ENCODE assay signal across 8 cellular contexts in genomic region chr1:150629115-150629928, GRCh38. TPM values are rescaled to one million over a fixed set of nuclear protein-coding genes. Genes with fewer than 3 reads are reported as not detected.
A peak's percentile ranks its signal among the peaks of the same experiment; 100 is the strongest.
DNase-seq lines count a peak whose midpoint lies in the region; ATAC-seq and TF ChIP-seq lines count a peak whose summit lies in the region.

A gene with protein sequence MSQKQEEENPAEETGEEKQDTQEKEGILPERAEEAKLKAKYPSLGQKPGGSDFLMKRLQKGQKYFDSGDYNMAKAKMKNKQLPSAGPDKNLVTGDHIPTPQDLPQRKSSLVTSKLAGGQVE (minus strand): TSS chr1:150629612. CDS start chr1:150629470, 142 bp downstream.

- peaks cover 23% of the 10 kb centered on the region for H3K4me1 ChIP-seq in KMS-11 (ENCODE audit: low read depth, poor library complexity, severe bottlenecking)
- H3K4me1 ChIP-seq in Panc1 (ENCODE audit: control insufficient read depth, insufficient read depth, low read length) = peaks cover 8% of the 10 kb centered on the region
- H3K4me1 ChIP-seq in mucosa of stomach (ENCODE audit: control insufficient read depth, insufficient read depth, low read length) = peaks cover 11% of the 10 kb centered on the region

- peaks cover 29% of the 10 kb centered on the region for H3K4me1 Mint-ChIP-seq in activated T-cell treated with anti-CD3 and anti-CD28 coated beads, Interleukin-2, amount 50 U/mL, for 4 hours (ENCODE audit: low read depth)

- in situ Hi-C loops in Panc1 (cut with HindIII; ENCODE audit: low pct_unique_long_range_greater_than_20kb, low sequenced_read_pairs) = no loop called here

- no TSS peak for BruUV-seq in Panc1 (replicated peaks; lab: Mats Ljungman, UMichigan)

- DNase-seq in DMS79 treated with DMSO at 0.1 percent for 48 hours (lab: John Stamatoyannopoulos, UW) (peak; percentile 98), Panc1 (ENCODE audit: low read depth, low spot score) (peak; percentile 98)
- peak; percentile 92 for DNase-seq in activated T-cell treated with anti-CD3 and anti-CD28 coated beads, Interleukin-2, amount 50 U/mL, for 4 hours
- peak; percentile 84 to 86 for DNase-seq in stimulated activated CD8-positive, alpha-beta memory T cell treated with anti-CD3 and anti-CD28 coated beads, Interleukin-7, amount 100 ng/mL, for 1 hour (ENCODE audit: low read depth in 2 of 2)

- intact Hi-C loops in Panc1 (cut with micrococcal nuclease; ENCODE audit: unreplicated experiment) = no loop called here

- H4K20me1 ChIP-seq in KMS-11 (ENCODE audit: insufficient read depth) = peaks cover 3% of the 10 kb centered on the region; the same call in 1 of the 2 replicates

- H3K36me3 ChIP-seq in KMS-11 (ENCODE audit: insufficient read depth) (peaks cover 18% of the 10 kb centered on the region; the same call in 1 of the 2 replicates), Panc1 (ENCODE audit: control insufficient read depth, insufficient read depth, low read length) (peaks cover 31% of the 10 kb centered on the region), mucosa of stomach (ENCODE audit: control insufficient read depth, insufficient read depth, low read length) (no peaks in the 10 kb centered on the region)

- peak within 1 kb of the TSS; percentile 84 for H3K4me2 ChIP-seq in KMS-11

- CTCF ChIA-PET in Panc1 (lab: Charles Lee) = interaction anchor here (0.5 to 1.0 kb wide), 6 partner anchors 69 to 467 kb away, joined by 3 to 10 read pairs (median 3); no protein-coding TSS in a partner anchor

- peak; percentile 92 for ATAC-seq in GM21786 (IDR thresholded peaks at IDR 0.05; ENCODE audit: unreplicated experiment)
- ATAC-seq in Panc1 = peak; percentile 97
- peak; percentile 91 to 94 for ATAC-seq in activated T-cell treated with anti-CD3 and anti-CD28 coated beads, Interleukin-2, amount 50 U/mL, for 4 hours
- ATAC-seq in esophagus mucosa = peak; percentile 93

- peak within 1 kb of the TSS; percentile 62 for H2AFZ ChIP-seq in KMS-11 (ENCODE audit: low read depth)

- H3K27ac ChIP-seq in KMS-11 (peak within 1 kb of the TSS; percentile 85), Panc1 (ENCODE audit: low read length) (peak within 1 kb of the TSS; percentile 97)

- H3K9me3 Mint-ChIP-seq in activated T-cell treated with anti-CD3 and anti-CD28 coated beads, Interleukin-2, amount 50 U/mL, for 4 hours = no peaks in the 10 kb centered on the region

- H3K4me3 ChIP-seq in KMS-11 (IDR thresholded peaks at IDR 0.05; ENCODE audit: insufficient read depth, low read depth, low read length) (peak within 1 kb of the TSS; percentile 99), Panc1 (ENCODE audit: low read depth in 2 of 2, low read length in 2 of 2) (peak within 1 kb of the TSS; percentile 60 to 96), mucosa of stomach (ENCODE audit: low read length) (peak within 1 kb of the TSS; percentile 70)

- no peaks in the 10 kb centered on the region for H3K27me3 ChIP-seq in KMS-11 (ENCODE audit: insufficient read depth, low read depth)
- H3K27me3 ChIP-seq in Panc1 (ENCODE audit: control insufficient read depth, insufficient read depth, low read length) = no peaks in the 10 kb centered on the region
- no peaks in the 10 kb centered on the region for H3K27me3 ChIP-seq in mucosa of stomach (ENCODE audit: control insufficient read depth, insufficient read depth, low read length)

- peak within 1 kb of the TSS; percentile 90 for H3K9ac ChIP-seq in KMS-11
- H3K9ac ChIP-seq in mucosa of stomach (ENCODE audit: low read length) = peak within 1 kb of the TSS; percentile 79

- no peaks in the 10 kb centered on the region for H3K9me3 ChIP-seq in Panc1 (ENCODE audit: control insufficient read depth, insufficient read depth, low read depth, low read length)
- H3K9me3 ChIP-seq in mucosa of stomach (ENCODE audit: control insufficient read depth, low read length) = no peaks in the 10 kb centered on the region

- peaks cover 42% of the 10 kb centered on the region for H3K79me2 ChIP-seq in KMS-11 (ENCODE audit: insufficient read depth, low read depth)

- TF ChIP-seq CTCF in KMS-11 (conservative IDR thresholded peaks at IDR 0.05; ENCODE audit: low read depth, low read length) (peak; percentile 19; the same call in 1 of the 2 replicates), Panc1 (IDR thresholded peaks at IDR 0.05) (no peak)

- H3K4me3 Mint-ChIP-seq in activated T-cell treated with anti-CD3 and anti-CD28 coated beads, Interleukin-2, amount 50 U/mL, for 4 hours = no peak within 1 kb of the TSS

- H3K27me3 Mint-ChIP-seq in activated T-cell treated with anti-CD3 and anti-CD28 coated beads, Interleukin-2, amount 50 U/mL, for 4 hours (ENCODE audit: low read depth) = no peaks in the 10 kb centered on the region

- peaks cover 27% of the 10 kb centered on the region for H3K36me3 Mint-ChIP-seq in activated T-cell treated with anti-CD3 and anti-CD28 coated beads, Interleukin-2, amount 50 U/mL, for 4 hours (ENCODE audit: insufficient read depth)

- POLR2A ChIA-PET in Panc1 (lab: Charles Lee) = interaction anchor here (0.5 to 1.5 kb wide), 5 partner anchors 16 to 77 kb away, joined by 4 to 10 read pairs (median 6); partner anchors contain the start of gene MCL1

RNA-seq across cellular contexts. Expression of the gene that starts here (rescaled TPM):
- 207 TPM for total RNA-seq in Panc1 (2021; ENCODE audit: unreplicated experiment)
- polyA plus RNA-seq in Panc1 (2012; ENCODE audit: insufficient read length) = 208 TPM
- 100 to 1,000 TPM; 221 to 224 (median 223) TPM for total RNA-seq in activated T-cell treated with anti-CD3 and anti-CD28 coated beads, Interleukin-2, amount 50 U/mL, for 4 hours
- total RNA-seq in esophagus mucosa = 329 TPM

Comparison
In these comparisons a context has a peak if more than half of its experiments do, and no peak if none do; other contexts are left out.
1. Peak in every context shown above with its lines: DNase-seq, ATAC-seq, H3K4me3 ChIP-seq and H3K27ac ChIP-seq.